8 cellular contexts compared by ENCODE assay signal in the genomic region with DNA sequence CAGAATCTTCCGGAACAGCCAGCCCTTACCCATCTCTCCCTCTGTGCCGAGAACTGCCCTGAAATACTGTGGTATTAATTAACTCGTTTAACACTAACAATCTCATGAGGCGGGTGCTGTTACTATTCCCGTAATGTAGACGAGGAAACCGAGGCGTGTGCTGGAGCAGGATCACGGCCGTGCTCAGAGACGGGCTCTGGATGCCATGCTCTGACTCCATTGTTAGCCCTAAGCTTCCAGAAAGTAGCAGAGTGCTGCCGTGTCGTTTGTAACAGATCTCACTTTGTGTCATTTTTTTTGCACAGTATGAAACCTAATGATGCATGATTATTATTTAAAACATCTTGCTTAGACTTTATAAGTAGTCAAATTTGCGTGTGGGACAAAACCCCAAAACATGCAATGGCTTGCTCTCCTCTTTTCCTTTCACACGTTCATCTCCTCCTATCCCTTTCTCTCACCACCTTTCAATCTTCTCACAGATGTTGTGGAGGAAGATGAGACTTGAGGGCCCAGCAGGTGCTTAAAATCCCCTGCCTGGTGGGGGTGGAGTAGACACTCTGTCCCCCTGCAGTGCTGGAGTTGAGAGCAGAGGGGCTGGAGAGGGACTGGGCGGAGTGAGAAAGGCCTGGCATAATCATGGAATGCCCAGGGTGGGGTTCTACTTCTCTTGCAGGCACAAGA. TPM values are rescaled to one million over a fixed set of nuclear protein-coding genes. Genes with fewer than 3 reads are reported as not detected.
A peak's percentile ranks its signal among the peaks of the same experiment; 100 is the strongest.
DNase-seq lines count a peak whose midpoint lies in the region; ATAC-seq, FAIRE-seq and TF ChIP-seq lines count a peak whose summit lies in the region.

No MANE protein-coding gene starts in this region.

- no peak overlapping the region for H4K8ac ChIP-seq in mesendoderm (ENCODE audit: low read depth, low read length)

- no peaks in the 10 kb centered on the region for H3K79me1 ChIP-seq in mesendoderm (ENCODE audit: low read length)

- no CpG with 5 or more reads among the region's 16 CpGs for WGBS in mesendoderm (ENCODE audit: extremely low coverage, insufficient coverage, low lambda C conversion rate)

- H3K4me1 ChIP-seq in mesendoderm (ENCODE audit: control insufficient read depth, low read depth, low read length), result peaks cover 2% of the 10 kb centered on the region

- no peaks in the 10 kb centered on the region for H3K79me2 ChIP-seq in mesendoderm (ENCODE audit: control insufficient read depth, insufficient read depth, low read length)

- peak overlapping the region; percentile 88 for H3K4me3 Mint-ChIP-seq in central memory CD8-positive, alpha-beta T cell

- DNase-seq in COLO668 (lab: John Stamatoyannopoulos, UW; ENCODE audit: unreplicated experiment) (peak; percentile 34), NCI-H345 treated with DMSO at 0.1 percent for 48 hours (lab: John Stamatoyannopoulos, UW; ENCODE audit: unreplicated experiment) (peak; percentile 17), mesendoderm (no peak), GM12892 (ENCODE audit: insufficient read length) (no peak), GDM1 (lab: John Stamatoyannopoulos, UW) (no peak), AG08396 (ENCODE audit: low spot score) (no peak)
- DNase-seq in central memory CD8-positive, alpha-beta T cell (ENCODE audit: low spot score in 2 of 2), result no peak

- H3K56ac ChIP-seq in mesendoderm (ENCODE audit: low read length), result peak overlapping the region; percentile 38

- FAIRE-seq in GM12892 (lab: Jason Lieb, UNC), result no peak

- no peaks in the 10 kb centered on the region for H3K9me3 Mint-ChIP-seq in central memory CD8-positive, alpha-beta T cell

- H2BK120ac ChIP-seq in mesendoderm (ENCODE audit: low read depth, low read length), result no peak overlapping the region

- H2BK5ac ChIP-seq in mesendoderm (ENCODE audit: low read length), result no peak overlapping the region

- no peak overlapping the region for H3K18ac ChIP-seq in mesendoderm (ENCODE audit: low read length)

- H2BK15ac ChIP-seq in mesendoderm (replicated peaks; ENCODE audit: low read depth), result no peak overlapping the region

- no peak overlapping the region for H3K23ac ChIP-seq in mesendoderm (ENCODE audit: low read length)

- H3K27ac ChIP-seq in mesendoderm (ENCODE audit: low read depth, low read length), result no peak overlapping the region

- no peaks in the 10 kb centered on the region for H3K27me3 ChIP-seq in mesendoderm (ENCODE audit: insufficient read depth, low read length, poor library complexity)

- H3K4me3 ChIP-seq in mesendoderm (ENCODE audit: low read length), result no peak overlapping the region

- H3K27ac Mint-ChIP-seq in central memory CD8-positive, alpha-beta T cell (ENCODE audit: low read depth), result peak overlapping the region; percentile 93

- no peaks in the 10 kb centered on the region for H3K36me3 ChIP-seq in mesendoderm (ENCODE audit: control insufficient read depth, insufficient read depth, low read length)

- peak; percentile 27 for ATAC-seq in GM21526 (IDR thresholded peaks at IDR 0.05; ENCODE audit: low FRiP score, unreplicated experiment)
- ATAC-seq in central memory CD8-positive, alpha-beta T cell (replicated peaks; ENCODE audit: extremely low read depth, poor library complexity, severe bottlenecking), result peak; percentile 38

- no peak overlapping the region for H3K4me2 ChIP-seq in mesendoderm (ENCODE audit: low read length)

- no peaks in the 10 kb centered on the region for H3K27me3 Mint-ChIP-seq in central memory CD8-positive, alpha-beta T cell

- H3K4me1 Mint-ChIP-seq in central memory CD8-positive, alpha-beta T cell, result peaks cover 40% of the 10 kb centered on the region

- no peak overlapping the region for H3K4ac ChIP-seq in mesendoderm (ENCODE audit: low read depth, low read length)

- no peak overlapping the region for H3K9ac ChIP-seq in mesendoderm (ENCODE audit: low read length)

- H2AK5ac ChIP-seq in mesendoderm (ENCODE audit: low read length), result no peak overlapping the region

- peaks cover 22% of the 10 kb centered on the region for H3K36me3 Mint-ChIP-seq in central memory CD8-positive, alpha-beta T cell (ENCODE audit: insufficient read depth)

- no peak for TF ChIP-seq POLR2A in GM12892 (IDR thresholded peaks at IDR 0.05; ENCODE audit: low read depth, low read length)

- no peak overlapping the region for H4K5ac ChIP-seq in mesendoderm (ENCODE audit: low read length)

RNA-seq across cellular contexts. Expression of a gene that starts 0.5 kb away (rescaled TPM):
- not detected for polyA plus RNA-seq in mesendoderm (2013, experiment 1 of 2)
- polyA plus RNA-seq in mesendoderm (2013, experiment 2 of 2), result 0.06 TPM
- 2.8 TPM for polyA plus RNA-seq in GM12892 (2012; ENCODE audit: missing spikeins)

RNA-seq across cellular contexts. Expression of a gene that starts 0.7 kb away (rescaled TPM):
- 0.42 TPM for polyA plus RNA-seq in mesendoderm (2013, experiment 1 of 2)
- polyA plus RNA-seq in mesendoderm (2013, experiment 2 of 2), result 0.27 TPM
- 6.6 TPM for polyA plus RNA-seq in GM12892 (2012; ENCODE audit: missing spikeins)

RNA-seq across cellular contexts. Expression of a gene that starts 17.6 kb away (rescaled TPM):
- polyA plus RNA-seq in mesendoderm (2013, experiment 1 of 2), result 54.9 TPM
- 57.8 TPM for polyA plus RNA-seq in mesendoderm (2013, experiment 2 of 2)
- 0.98 TPM for polyA plus RNA-seq in GM12892 (2012; ENCODE audit: missing spikeins)

RNA-seq across cellular contexts. Expression of a gene that starts 44.8 kb away (rescaled TPM):
- polyA plus RNA-seq in mesendoderm (2013, experiment 1 of 2), result 47.8 TPM
- 51.6 TPM for polyA plus RNA-seq in mesendoderm (2013, experiment 2 of 2)
- polyA plus RNA-seq in GM12892 (2012; ENCODE audit: missing spikeins), result 46.6 TPM

RNA-seq across cellular contexts. Expression of a gene that starts 55.3 kb away (rescaled TPM):
- 4.2 TPM for polyA plus RNA-seq in mesendoderm (2013, experiment 1 of 2)
- polyA plus RNA-seq in mesendoderm (2013, experiment 2 of 2), result 4.2 TPM
- polyA plus RNA-seq in GM12892 (2012; ENCODE audit: missing spikeins), result 4.2 TPM

Comparison
In these comparisons a context has a peak if more than half of its experiments do, and no peak if none do; other contexts are left out.
1. DNase-seq: peak in COLO668 (single experiment) and NCI-H345 treated with DMSO at 0.1 percent for 48 hours (single experiment); none in central memory CD8-positive, alpha-beta T cell (0 of 2), mesendoderm (single experiment), GM12892 (single experiment), GDM1 (single experiment) and AG08396 (single experiment).